Comparison of ENCODE assay signal across 9 cellular contexts in genomic region chr6:2959909-2960719, GRCh38. TPM values are rescaled to one million over a fixed set of nuclear protein-coding genes. Genes with fewer than 3 reads are reported as not detected.
A peak's percentile ranks its signal among the peaks of the same experiment; 100 is the strongest.
DNase-seq lines count a peak whose midpoint lies in the region; TF ChIP-seq lines count a peak whose summit lies in the region.
"Had no signal": no experiment of that assay in that cellular context is flagged by ENCODE, and none has a peak within 500 bp of the region (broad histone marks: within the 10 kb centered on the region; RNA-seq: fewer than 3 reads in every experiment).

No MANE protein-coding gene starts in this region.

- H4K20me1 ChIP-seq in GM23248 (ENCODE audit: insufficient read depth), result no peaks in the 10 kb centered on the region

- H3K9me3 Mint-ChIP-seq in nephron progenitor cell, result no peaks in the 10 kb centered on the region

- H3K4me1 ChIP-seq in GM23248 (ENCODE audit: insufficient read depth) (peaks cover 18% of the 10 kb centered on the region), adipocyte (ENCODE audit: control insufficient read depth, insufficient read depth, low read length) (peaks cover 43% of the 10 kb centered on the region), stomach (peaks cover 38 to 77% (median 61%) of the 10 kb centered on the region in 4 donors), SJCRH30 (no peaks in the 10 kb centered on the region)

- no peak for TF ChIP-seq POLR2A in stomach (IDR thresholded peaks at IDR 0.05)

- no peaks in the 10 kb centered on the region for H3K36me3 Mint-ChIP-seq in nephron progenitor cell (ENCODE audit: low read depth)

- H3K9me2 ChIP-seq in GM23248 (ENCODE audit: insufficient read depth), result no peaks in the 10 kb centered on the region

- H2AFZ ChIP-seq in GM23248, result 0 out of 2 replicates have a peak overlapping the region, but pooled peaks have one; percentile 19

- H3K27ac Mint-ChIP-seq in nephron progenitor cell, result no peak overlapping the region

- H3K27me3 ChIP-seq in GM23248 (replicated peaks; ENCODE audit: insufficient read depth) (no peaks in the 10 kb centered on the region), adipocyte (replicated peaks; ENCODE audit: control insufficient read depth, insufficient read depth, low read length) (no peaks in the 10 kb centered on the region), stomach (no peaks in the 10 kb centered on the region), SJCRH30 (no peaks in the 10 kb centered on the region)

- H3K4me3 ChIP-seq in GM23248 (no peak overlapping the region), adipocyte (ENCODE audit: low read length) (no peak overlapping the region), stomach (peak overlapping the region in 1 of 4 donors; percentile 7), SJCRH30 (no peak overlapping the region)

- H3K36me3 ChIP-seq in GM23248 (ENCODE audit: low read depth), result no peaks in the 10 kb centered on the region
- peaks cover 7% of the 10 kb centered on the region for H3K36me3 ChIP-seq in adipocyte (ENCODE audit: control insufficient read depth, insufficient read depth, low read length, severe bottlenecking)
- H3K36me3 ChIP-seq in stomach, result peaks cover 16 to 44% (median 34%) of the 10 kb centered on the region in 4 donors
- H3K36me3 ChIP-seq in SJCRH30, result peaks cover 2% of the 10 kb centered on the region; the same call in 1 of the 2 replicates

- DNase-seq in GM23248 (peak; percentile 94), adipocyte (ENCODE audit: low read depth) (peak; percentile 72), glomerular visceral epithelial cell (ENCODE audit: extremely low spot score) (peak; percentile 76), stomach (no peak), medulla oblongata (ENCODE audit: extremely low spot score) (no peak), SJCRH30 (no peak), GM19238 (ENCODE audit: insufficient read length, low spot score) (no peak), nephron progenitor cell (no peak)
- DNase-seq: NCI-H446 had no signal

- H3K79me2 ChIP-seq in GM23248 (ENCODE audit: insufficient read depth), result peaks cover 97% of the 10 kb centered on the region

- TF ChIP-seq EP300 in stomach (IDR thresholded peaks at IDR 0.05), result no peak

- peaks cover 22% of the 10 kb centered on the region for H3F3A ChIP-seq in GM23248 (ENCODE audit: insufficient read depth)

- H3K9ac ChIP-seq in GM23248 (peak overlapping the region; percentile 38), adipocyte (ENCODE audit: low read length) (no peak overlapping the region)

- H3K27ac ChIP-seq in GM23248, result peak overlapping the region; percentile 63
- H3K27ac ChIP-seq in stomach, result peak overlapping the region; percentile 58 to 83 (median 76)
- no peak overlapping the region for H3K27ac ChIP-seq in SJCRH30

- no peak for TF ChIP-seq CTCF in stomach (IDR thresholded peaks at IDR 0.05)
- no peak for TF ChIP-seq CTCF in nephron progenitor cell (IDR thresholded peaks at IDR 0.05)

- H3K27me3 Mint-ChIP-seq in nephron progenitor cell (ENCODE audit: low read depth, poor library complexity), result peaks cover 26% of the 10 kb centered on the region

- WGBS in GM23248 (ENCODE audit: low coverage in 1 of 2, low lambda C conversion rate in 2 of 2, missing lambda C conversion rate in 2 of 2), 2 experiments, result 56% methylated on average over 12 of the region's 12 CpGs
- WGBS in stomach, 5 donors, result 70 to 78% (median 74%) methylated on average over 12 of the region's 12 CpGs

- peak overlapping the region; percentile 21 for H3K4me2 ChIP-seq in GM23248 (ENCODE audit: unreplicated experiment)

- H3K4me1 Mint-ChIP-seq in nephron progenitor cell, result peaks cover 41% of the 10 kb centered on the region

- in situ Hi-C loops in GM23248 (cut with MboI), result no loop called here

- no peaks in the 10 kb centered on the region for H3K9me3 ChIP-seq in GM23248 (ENCODE audit: low read depth)
- no peaks in the 10 kb centered on the region for H3K9me3 ChIP-seq in adipocyte (ENCODE audit: control insufficient read depth, low read length)
- H3K9me3 ChIP-seq in stomach, result no peaks in the 10 kb centered on the region
- no peaks in the 10 kb centered on the region for H3K9me3 ChIP-seq in SJCRH30 (replicated peaks)

- H3K4me3 Mint-ChIP-seq in nephron progenitor cell, result no peak overlapping the region

- intact Hi-C loops in stomach (cut with DNase I; ENCODE audit: low total_unique reads), result no loop called here

RNA-seq across cellular contexts. Expression of gene SERPINB6, which starts 11.3 kb away (rescaled TPM):
- 95.7 and 141 TPM in 2 replicates for total RNA-seq in GM23248 (2014; rRNA removed; shearing (Covaris generic))
- polyA plus RNA-seq in GM23248 (2016; fragmentation: Nextera tagmentation; extraction: Ambion mirVana) (149 and 153 TPM in 2 replicates), stomach (100 to 1,000 TPM in 2 of 3 donors, 10 to 100 TPM in 1; 93.1 to 281 (median 144) TPM)
- 100 to 1,000 TPM in 4 of 5 donors, 10 to 100 TPM in 1; 79.1 to 208 (median 160) TPM for total RNA-seq in stomach
- 60.4 and 62.5 TPM in 2 replicates for total RNA-seq in SJCRH30 (2014; rRNA removed; shearing (Covaris generic))

RNA-seq across cellular contexts. Expression of gene NQO2, which starts 39.6 kb away (rescaled TPM):
- total RNA-seq in GM23248 (2014; rRNA removed; shearing (Covaris generic)), result 26.2 and 29.6 TPM in 2 replicates
- polyA plus RNA-seq in GM23248 (2016; fragmentation: Nextera tagmentation; extraction: Ambion mirVana) (61.0 and 64.2 TPM in 2 replicates), stomach (10 to 100 TPM; 28.3 to 43.1 (median 41.9) TPM)
- 10 to 100 TPM in 1 of 5 donors, 1 to 10 TPM in 2, under 1 TPM in 1, not detected in 1; 0.87 to 35.5 (median 5.5) TPM for total RNA-seq in stomach
- total RNA-seq in SJCRH30 (2014; rRNA removed; shearing (Covaris generic)), result 15.4 and 17.5 TPM in 2 replicates

RNA-seq across cellular contexts. Expression of gene SERPINB9, which starts 57.0 kb away (rescaled TPM):
- 1.1 and 2.4 TPM in 2 replicates for total RNA-seq in GM23248 (2014; rRNA removed; shearing (Covaris generic))
- 0.91 and 1.1 TPM in 2 replicates for polyA plus RNA-seq in GM23248 (2016; fragmentation: Nextera tagmentation; extraction: Ambion mirVana)
- 1 to 10 TPM in 3 of 5 donors, under 1 TPM in 1, not detected in 1; 0.58 to 9.4 (median 2.8) TPM for total RNA-seq in stomach
- 1 to 10 TPM; 2.0 to 3.5 (median 2.1) TPM for polyA plus RNA-seq in stomach
- total RNA-seq in SJCRH30 (2014; rRNA removed; shearing (Covaris generic)), result 0.81 and 0.89 TPM in 2 replicates

Comparison
In these comparisons a context has a peak if more than half of its experiments do, and no peak if none do; other contexts are left out.
1. DNase-seq: peak in GM23248 (single experiment), adipocyte (single experiment) and glomerular visceral epithelial cell (single experiment); none in stomach (single experiment), medulla oblongata (single experiment), SJCRH30 (0 of 2), GM19238 (single experiment) and nephron progenitor cell (single experiment).